ENCODE assay signal across 8 cellular contexts in genomic region chr10:80196950-80197315, GRCh38. TPM values are rescaled to one million over a fixed set of nuclear protein-coding genes. Genes with fewer than 3 reads are reported as not detected.
DNase-seq lines count a peak whose midpoint lies in the region; ATAC-seq and TF ChIP-seq lines count a peak whose summit lies in the region.

No MANE protein-coding gene starts in this region.

- H3K27ac ChIP-seq in angular gyrus (ENCODE audit: low read depth, low read length) = peak overlapping the region; percentile 20
- peak overlapping the region; percentile 63 for H3K27ac ChIP-seq in osteoblast (ENCODE audit: low read depth, low read length)

- peaks cover 14% of the 10 kb centered on the region for H3K36me3 ChIP-seq in osteoblast (ENCODE audit: insufficient read depth, low read length)

- peak; percentile 5 for ATAC-seq in HG02642 (IDR thresholded peaks at IDR 0.05; ENCODE audit: poor library complexity, unreplicated experiment)

- H3K27me3 ChIP-seq in osteoblast (ENCODE audit: insufficient read depth, low read length) = no peaks in the 10 kb centered on the region

- H3K4me3 ChIP-seq in osteoblast (ENCODE audit: insufficient read depth, low read length) = no peak overlapping the region

- BruUV-seq in Calu3 (replicated peaks; lab: Mats Ljungman, UMichigan) = TSS peak; percentile 98

- TF ChIP-seq CTCF in Calu3 (IDR thresholded peaks at IDR 0.05; ENCODE audit: unreplicated experiment) = no peak
- TF ChIP-seq CTCF in osteoblast (IDR thresholded peaks at IDR 0.05; ENCODE audit: extremely low read depth, low read depth, low read length) = no peak

- H3K4me2 ChIP-seq in osteoblast (ENCODE audit: insufficient read depth, low read length) = no peak overlapping the region

- H4K20me1 ChIP-seq in osteoblast (ENCODE audit: insufficient read depth, low read length) = peaks cover 42% of the 10 kb centered on the region

- intact Hi-C loops in Calu3 (cut with micrococcal nuclease; ENCODE audit: unreplicated experiment) = loop anchor here (1.0 to 2.0 kb wide), 2 partner anchors 7 to 38 kb away; no protein-coding TSS in a partner anchor

- H3K9me3 ChIP-seq in osteoblast (ENCODE audit: low read depth, low read length) = no peaks in the 10 kb centered on the region

- H3K4me1 Mint-ChIP-seq in Calu3 (ENCODE audit: low read depth, unreplicated experiment) = peaks cover 76% of the 10 kb centered on the region

- H3K36me3 Mint-ChIP-seq in Calu3 (ENCODE audit: insufficient read depth, unreplicated experiment) = peaks cover 95% of the 10 kb centered on the region

- H3K27ac Mint-ChIP-seq in Calu3 (ENCODE audit: unreplicated experiment) = peak overlapping the region; percentile 94

- H3K4me3 Mint-ChIP-seq in Calu3 (ENCODE audit: low read depth, unreplicated experiment) = peak overlapping the region; percentile 86

- H3K79me2 ChIP-seq in osteoblast (ENCODE audit: insufficient read depth, low read length) = peaks cover 92% of the 10 kb centered on the region

- no peak overlapping the region for H2AFZ ChIP-seq in osteoblast (ENCODE audit: low read length)

- CTCF ChIA-PET in Calu3 (lab: Charles Lee) = interaction anchor here (0.7 to 2.6 kb wide), 8 partner anchors 9 to 1432 kb away, joined by 3 to 11 read pairs (median 6); partner anchors contain the start of gene ANXA11

- peaks cover 38% of the 10 kb centered on the region for H3K4me1 ChIP-seq in osteoblast (ENCODE audit: insufficient read depth, low read length)

- no peak for DNase-seq in Calu3
- DNase-seq in osteoblast (ENCODE audit: insufficient read length, low spot score, missing footprints) = no peak
- DNase-seq in NCI-H774 (lab: John Stamatoyannopoulos, UW) = no peak
- DNase-seq in activated gamma-delta T cell treated with Interleukin-2 at 50 U/mL for 16 hours = no peak
- DNase-seq in superior temporal gyrus (ENCODE audit: extremely low spot score) = no peak
- DNase-seq in dermis blood vessel endothelial cell = no peak

- no peaks in the 10 kb centered on the region for H3K27me3 Mint-ChIP-seq in Calu3 (ENCODE audit: unreplicated experiment)

- H3K9me3 Mint-ChIP-seq in Calu3 (ENCODE audit: low read depth, unreplicated experiment) = peaks cover 5% of the 10 kb centered on the region

RNA-seq across cellular contexts. Expression of gene ANXA11, which starts 8.4 kb away (rescaled TPM):
- total RNA-seq in Calu3 (2022) = 835 and 846 TPM in 2 replicates
- 112 and 113 TPM in 2 replicates for total RNA-seq in osteoblast
- 33.7 and 54.9 TPM in 2 replicates for total RNA-seq in dermis blood vessel endothelial cell
